ENCODE assay signal across 9 cellular contexts in genomic region chr17:16442594-16443389, GRCh38. TPM values are rescaled to one million over a fixed set of nuclear protein-coding genes. Genes with fewer than 3 reads are reported as not detected.
DNase-seq lines count a peak whose midpoint lies in the region; ATAC-seq and TF ChIP-seq lines count a peak whose summit lies in the region.
"Had no signal": no experiment of that assay in that cellular context is flagged by ENCODE, and none has a peak within 500 bp of the region (broad histone marks: within the 10 kb centered on the region; RNA-seq: fewer than 3 reads in every experiment).

No MANE protein-coding gene starts in this region.

- H3K27ac ChIP-seq in AG04450 (ENCODE audit: low read depth, low read length) (peak overlapping the region; percentile 52), SJCRH30 (peak overlapping the region; percentile 2; the same call in 1 of the 2 replicates), fibroblast of lung (ENCODE audit: insufficient read depth, low read length) (peak overlapping the region; percentile 29)

- intact Hi-C loops in posterior cingulate gyrus (cut with DNase I): no loop called here

- no peak overlapping the region for H2AFZ ChIP-seq in fibroblast of lung (ENCODE audit: low read length)

- H3K9ac ChIP-seq in fibroblast of lung (ENCODE audit: insufficient read depth, low read length): no peak overlapping the region

- H3K4me2 ChIP-seq in fibroblast of lung (ENCODE audit: extremely low read depth, insufficient read depth, low read length): no peak overlapping the region

- peak; percentile 47 for TF ChIP-seq POLR2A in GM19099 (IDR thresholded peaks at IDR 0.05; ENCODE audit: extremely low read depth, insufficient read length, low read depth)

- peaks cover 8% of the 10 kb centered on the region for H4K20me1 ChIP-seq in fibroblast of lung (ENCODE audit: control insufficient read depth, extremely low read depth, insufficient read depth, low read length)

- H3K4me1 ChIP-seq in SJCRH30: peaks cover 37% of the 10 kb centered on the region
- peaks cover 13% of the 10 kb centered on the region for H3K4me1 ChIP-seq in fibroblast of lung (ENCODE audit: control insufficient read depth, extremely low read depth, insufficient read depth, low read length)

- H3K4me3 ChIP-seq in AG04450 (ENCODE audit: low read depth, low read length) (0 out of 2 replicates have a peak overlapping the region, but pooled peaks have one; percentile 3), SJCRH30 (no peak overlapping the region), fibroblast of lung (replicated peaks in 1 of 4; ENCODE audit: control extremely low read depth in 1 of 4, insufficient read depth in 1 of 4, low read depth in 3 of 4, low read length in 4 of 4) (peak overlapping the region in 1 of 4 experiments; percentile 86)

- CTCF ChIA-PET in AG04450 (lab: Charles Lee): interaction anchor here (0.8 to 1.3 kb wide), 3 partner anchors 9 to 79 kb away, joined by 4 to 7 read pairs (median 5); no protein-coding TSS in a partner anchor

- peaks cover 84% of the 10 kb centered on the region for H3K36me3 ChIP-seq in SJCRH30
- H3K36me3 ChIP-seq in fibroblast of lung (ENCODE audit: control insufficient read depth, insufficient read depth, low read length): peaks cover 32% of the 10 kb centered on the region

- no peaks in the 10 kb centered on the region; the same call in 1 of the 2 replicates for H3K9me3 ChIP-seq in AG04450 (ENCODE audit: control insufficient read depth, insufficient read depth, low read length)
- no peaks in the 10 kb centered on the region for H3K9me3 ChIP-seq in SJCRH30 (replicated peaks)
- no peaks in the 10 kb centered on the region for H3K9me3 ChIP-seq in fibroblast of lung (ENCODE audit: control insufficient read depth, insufficient read depth, low read depth, low read length)

- TF ChIP-seq CTCF in AG04450 (IDR thresholded peaks at IDR 0.05; ENCODE audit: low read depth, low read length): no peak
- TF ChIP-seq CTCF in fibroblast of lung (conservative IDR thresholded peaks at IDR 0.05 in 1 of 2, IDR thresholded peaks at IDR 0.05 in 1 of 2; ENCODE audit: low read depth in 1 of 2, low read length in 2 of 2): no peak

- H3K27me3 ChIP-seq in AG04450 (ENCODE audit: control insufficient read depth, insufficient read depth, low read length) (no peaks in the 10 kb centered on the region), SJCRH30 (no peaks in the 10 kb centered on the region), fibroblast of lung (ENCODE audit: control insufficient read depth, insufficient read depth, low read length) (no peaks in the 10 kb centered on the region)

- no peak for ATAC-seq in GM18520 (IDR thresholded peaks at IDR 0.05; ENCODE audit: unreplicated experiment)

- POLR2A ChIA-PET in AG04450 (lab: Yijun Ruan, JAX): interaction anchor here (1.0 to 5.3 kb wide), 3 partner anchors 23 to 62 kb away, joined by 3 to 102 read pairs (median 11); partner anchors contain the start of gene UBB

- no peak for DNase-seq in AG04450 (ENCODE audit: low read depth, low spot score)
- peak in 1 of 2 experiments; percentile 69 for DNase-seq in SJCRH30
- peak in 1 of 2 donors; percentile 15 for DNase-seq in fibroblast of lung (ENCODE audit: low read depth in 2 of 2)
- no peak for DNase-seq in midbrain (lab: John Stamatoyannopoulos, UW)
- no peak for DNase-seq in NCI-H146 (lab: John Stamatoyannopoulos, UW)
- no peak for DNase-seq in posterior cingulate gyrus
- DNase-seq: hypothalamus had no signal

- peaks cover 54% of the 10 kb centered on the region for H3K79me2 ChIP-seq in fibroblast of lung (ENCODE audit: control insufficient read depth, insufficient read depth, low read length)

RNA-seq across cellular contexts. Expression of gene TRPV2, which starts 27.4 kb away (rescaled TPM):
- polyA plus RNA-seq in AG04450 (2011; rRNA removed) (30.8 and 38.4 TPM in 2 replicates), fibroblast of lung (62.6 and 68.6 TPM in 2 replicates)
- 57.0 and 70.8 TPM in 2 replicates for polyA minus RNA-seq in AG04450 (2011; rRNA and poly(A)+ RNA removed)
- total RNA-seq in SJCRH30 (2014; rRNA removed; shearing (Covaris generic)): 0.42 and 0.63 TPM in 2 replicates
- total RNA-seq in fibroblast of lung: 56.2 and 74.5 TPM in 2 replicates
- polyA plus RNA-seq in fibroblast of lung (2012): 118 and 127 TPM in 2 replicates
- 298 and 337 TPM in 2 replicates for polyA minus RNA-seq in fibroblast of lung (ENCODE audit: low replicate concordance)

RNA-seq across cellular contexts. Expression of gene LRRC75A, which starts 49.2 kb away (rescaled TPM):
- polyA plus RNA-seq in AG04450 (2011; rRNA removed): 1.2 TPM in 2 replicates
- 0.74 and 0.78 TPM in 2 replicates for polyA minus RNA-seq in AG04450 (2011; rRNA and poly(A)+ RNA removed)
- total RNA-seq in SJCRH30 (2014; rRNA removed; shearing (Covaris generic)): 3.7 and 4.8 TPM in 2 replicates
- total RNA-seq in fibroblast of lung: 2.1 and 3.1 TPM in 2 replicates
- polyA plus RNA-seq in fibroblast of lung: 0.64 and 1.7 TPM in 2 replicates
- polyA plus RNA-seq in fibroblast of lung (2012): 1.4 and 2.4 TPM in 2 replicates
- polyA minus RNA-seq in fibroblast of lung (ENCODE audit: low replicate concordance): 0.82 and 1.7 TPM in 2 replicates

Comparison
In these comparisons a context has a peak if more than half of its experiments do, and no peak if none do; other contexts are left out.
1. H3K27ac ChIP-seq: peak in every context shown above with its lines; median percentile 52 in AG04450; 29 in fibroblast of lung; 2 in SJCRH30.
2. RNA of gene TRPV2, which starts 27.4 kb away (total RNA-seq): 56.2 to 74.5 TPM in fibroblast of lung; 0.42 to 0.63 TPM in SJCRH30; every median in the first group is over 10 times any median in the second.